9 cellular contexts compared by ENCODE assay signal in the genomic region with DNA sequence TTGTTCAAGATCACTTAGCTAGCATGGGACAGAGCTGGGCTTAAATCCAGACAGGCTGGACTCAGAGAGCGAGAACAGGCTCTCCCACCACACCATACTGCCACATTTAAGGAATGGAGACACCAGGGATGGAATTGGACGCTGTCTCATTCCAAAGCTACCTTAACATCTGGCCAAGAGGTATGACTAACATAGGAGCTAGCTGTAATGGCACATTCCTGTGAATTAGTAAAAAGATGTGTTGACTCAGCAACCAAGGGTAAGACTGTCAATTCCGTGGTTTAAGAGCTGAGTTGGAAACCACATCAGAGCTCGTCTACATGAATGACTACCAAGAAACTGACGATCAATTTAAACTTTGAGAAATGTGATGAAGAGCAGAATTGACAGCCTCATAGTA. TPM values are rescaled to one million over a fixed set of nuclear protein-coding genes. Genes with fewer than 3 reads are reported as not detected.
DNase-seq lines count a peak whose midpoint lies in the region; FAIRE-seq and TF ChIP-seq lines count a peak whose summit lies in the region.
"Had no signal": no experiment of that assay in that cellular context is flagged by ENCODE, and none has a peak within 500 bp of the region (broad histone marks: within the 10 kb centered on the region; RNA-seq: fewer than 3 reads in every experiment).

No MANE protein-coding gene starts in this region.

- H3K36me3 Mint-ChIP-seq in activated CD4-positive, alpha-beta memory T cell treated with anti-CD3 and anti-CD28 coated beads, Interleukin-2, amount 10 ng/mL, durations not matched to agents 7 days and 5 days (ENCODE audit: low read depth): no peaks in the 10 kb centered on the region

- peak overlapping the region; percentile 26 for H3K4me3 Mint-ChIP-seq in activated CD4-positive, alpha-beta memory T cell treated with anti-CD3 and anti-CD28 coated beads, Interleukin-2, amount 10 ng/mL, durations not matched to agents 7 days and 5 days

- TF ChIP-seq CTCF in epithelial cell of proximal tubule (conservative IDR thresholded peaks at IDR 0.05; ENCODE audit: low read depth, low read length): no peak
- TF ChIP-seq CTCF in D721Med (IDR thresholded peaks at IDR 0.05; ENCODE audit: insufficient read depth, missing control alignments): no peak

- no peaks in the 10 kb centered on the region for H3K9me3 Mint-ChIP-seq in activated CD4-positive, alpha-beta memory T cell treated with anti-CD3 and anti-CD28 coated beads, Interleukin-2, amount 10 ng/mL, durations not matched to agents 7 days and 5 days

- CTCF ChIA-PET in activated CD4-positive, alpha-beta memory T cell treated with anti-CD3 and anti-CD28 coated beads, Interleukin-2, amount 10 ng/mL, durations not matched to agents 7 days and 5 days (lab: Charles Lee): interaction anchor here (0.9 to 2.2 kb wide), 11 partner anchors 8 to 280 kb away, joined by 3 to 13 read pairs (median 5); a partner anchor contains a TSS

- no peak for FAIRE-seq in urothelium cell line (lab: Jason Lieb, UNC)
- no peak for FAIRE-seq in D721Med (lab: Jason Lieb, UNC)

- DNase-seq in stimulated activated CD4-positive, alpha-beta T cell treated with anti-CD3 and anti-CD28 coated beads, Interleukin-2, amount 100 ng/mL, for 4 hours (ENCODE audit: low read depth): peak; percentile 41
- DNase-seq in stimulated activated CD4-positive, alpha-beta T cell treated with anti-CD3 and anti-CD28 coated beads, Interleukin-12 subunit alpha, Interleukin-12 subunit beta, amount 100 ng/mL, for 4 hours: no peak
- peak; percentile 47 for DNase-seq in activated CD4-positive, alpha-beta memory T cell treated with anti-CD3 and anti-CD28 coated beads, Interleukin-2, amount 10 ng/mL, durations not matched to agents 7 days and 5 days
- DNase-seq in epithelial cell of proximal tubule (ENCODE audit: low read depth): peak; percentile 66
- peak; percentile 72 for DNase-seq in urothelium cell line (ENCODE audit: low spot score)
- no peak for DNase-seq in OCI-M1 (lab: John Stamatoyannopoulos, UW)
- DNase-seq in D721Med (ENCODE audit: insufficient read length, low spot score): no peak
- no peak for DNase-seq in ecto neural progenitor cell (ENCODE audit: low spot score)
- DNase-seq: NCI-H446 had no signal

- no peak overlapping the region for H3K4me3 ChIP-seq in epithelial cell of proximal tubule (ENCODE audit: low read depth, low read length)

- H3K27me3 Mint-ChIP-seq in activated CD4-positive, alpha-beta memory T cell treated with anti-CD3 and anti-CD28 coated beads, Interleukin-2, amount 10 ng/mL, durations not matched to agents 7 days and 5 days: no peaks in the 10 kb centered on the region

- H3K27ac Mint-ChIP-seq in activated CD4-positive, alpha-beta memory T cell treated with anti-CD3 and anti-CD28 coated beads, Interleukin-2, amount 10 ng/mL, durations not matched to agents 7 days and 5 days: peak overlapping the region; percentile 82

- H3K4me1 Mint-ChIP-seq in activated CD4-positive, alpha-beta memory T cell treated with anti-CD3 and anti-CD28 coated beads, Interleukin-2, amount 10 ng/mL, durations not matched to agents 7 days and 5 days: peaks cover 34% of the 10 kb centered on the region

- POLR2A ChIA-PET in activated CD4-positive, alpha-beta memory T cell treated with anti-CD3 and anti-CD28 coated beads, Interleukin-2, amount 10 ng/mL, durations not matched to agents 7 days and 5 days (lab: Charles Lee): interaction anchor here (0.5 to 2.7 kb wide), 17 partner anchors 8 to 476 kb away, joined by 3 to 61 read pairs (median 6); a partner anchor contains a TSS

RNA-seq across cellular contexts. Expression of a gene that starts 8.3 kb away (rescaled TPM):
- 1 to 10 TPM; 8.0 TPM for total RNA-seq in activated CD4-positive, alpha-beta memory T cell treated with anti-CD3 and anti-CD28 coated beads, Interleukin-2, amount 10 ng/mL, durations not matched to agents 7 days and 5 days
- 0.69 and 1.4 TPM in 2 replicates for total RNA-seq in epithelial cell of proximal tubule

RNA-seq across cellular contexts. Expression of a gene that starts 12.6 kb away (rescaled TPM):
- total RNA-seq in activated CD4-positive, alpha-beta memory T cell treated with anti-CD3 and anti-CD28 coated beads, Interleukin-2, amount 10 ng/mL, durations not matched to agents 7 days and 5 days: 100 to 1,000 TPM; 261 to 275 TPM
- 282 and 327 TPM in 2 replicates for total RNA-seq in epithelial cell of proximal tubule

Comparison
In these comparisons a context has a peak if more than half of its experiments do, and no peak if none do; other contexts are left out.
1. DNase-seq: peak in stimulated activated CD4-positive, alpha-beta T cell treated with anti-CD3 and anti-CD28 coated beads, Interleukin-2, amount 100 ng/mL, for 4 hours (single experiment), activated CD4-positive, alpha-beta memory T cell treated with anti-CD3 and anti-CD28 coated beads, Interleukin-2, amount 10 ng/mL, durations not matched to agents 7 days and 5 days (single experiment), epithelial cell of proximal tubule (single experiment) and urothelium cell line (single experiment); none in stimulated activated CD4-positive, alpha-beta T cell treated with anti-CD3 and anti-CD28 coated beads, Interleukin-12 subunit alpha, Interleukin-12 subunit beta, amount 100 ng/mL, for 4 hours (single experiment), OCI-M1 (single experiment), D721Med (single experiment) and ecto neural progenitor cell (single experiment).